Comparison of ENCODE assay signal across 10 cellular contexts in the genomic region with DNA sequence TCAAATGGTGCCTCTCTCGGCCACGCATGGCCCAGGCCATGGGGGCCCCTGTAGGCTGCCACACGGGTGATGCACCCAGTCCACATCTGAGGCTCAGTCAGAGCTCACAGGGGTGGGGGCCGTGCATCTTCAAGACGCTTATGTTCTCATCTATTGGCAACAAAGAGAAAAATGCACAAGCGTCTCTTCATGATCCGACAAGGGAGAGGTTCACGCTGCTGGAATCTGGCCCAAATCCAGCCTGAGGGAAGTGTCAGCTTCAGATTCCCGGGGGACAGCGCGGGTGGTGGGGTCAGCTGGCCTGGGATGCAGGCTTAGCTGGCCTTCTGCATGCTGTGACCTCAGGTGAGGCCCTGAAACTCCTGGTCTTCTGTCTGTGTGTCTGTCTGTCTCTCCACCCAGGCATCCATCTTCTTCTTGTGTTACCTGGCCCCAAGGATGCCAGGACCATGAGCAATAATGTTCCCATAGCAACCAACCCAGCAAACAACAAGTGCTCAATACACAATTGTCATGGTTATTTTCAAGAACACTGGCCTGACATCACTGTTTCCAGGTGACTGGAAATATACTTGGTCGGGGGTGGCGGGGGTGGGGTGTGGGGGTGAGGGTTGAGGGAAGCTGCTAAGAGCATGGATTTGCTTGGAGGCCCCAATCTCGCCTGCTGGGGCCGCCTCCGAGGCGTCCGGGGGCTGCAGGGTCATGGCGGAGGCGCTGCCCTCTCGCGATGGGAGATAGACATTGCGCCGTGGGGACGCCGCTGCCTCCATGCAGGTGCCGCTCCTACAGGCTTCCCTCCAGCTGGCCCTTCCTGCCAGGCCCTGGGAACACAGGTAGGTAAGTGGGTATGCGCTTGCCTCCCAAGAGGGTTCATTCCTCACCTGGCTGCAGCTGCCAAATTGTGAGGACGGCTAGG. TPM values are rescaled to one million over a fixed set of nuclear protein-coding genes. Genes with fewer than 3 reads are reported as not detected.
DNase-seq lines count a peak whose midpoint lies in the region; FAIRE-seq and TF ChIP-seq lines count a peak whose summit lies in the region.
"Had no signal": no experiment of that assay in that cellular context is flagged by ENCODE, and none has a peak within 500 bp of the region (broad histone marks: within the 10 kb centered on the region; RNA-seq: fewer than 3 reads in every experiment).

No MANE protein-coding gene starts in this region.

- DNase-seq in amniotic epithelial cell (ENCODE audit: low read depth) = peak; percentile 29
- DNase-seq in keratinocyte (ENCODE audit: low read depth, low spot score) = peak; percentile 81
- no peak for DNase-seq in NCI-H446 (lab: John Stamatoyannopoulos, UW)
- no peak for DNase-seq in coronary artery (ENCODE audit: low spot score)
- DNase-seq in AG08395 (ENCODE audit: low spot score) = no peak
- DNase-seq in NCI-H510A (lab: John Stamatoyannopoulos, UW) = no peak
- DNase-seq: midbrain had no signal

- peaks cover 16 to 94% (median 84%) of the 10 kb centered on the region in 10 experiments; a peak in 19 of 20 replicates for H3K4me1 ChIP-seq in BLaER1 treated with 17β-estradiol and CSF1 and Interleukin-3, amounts not matched to agents 10 nM and 100 nM
- peaks cover 11% of the 10 kb centered on the region for H3K4me1 ChIP-seq in keratinocyte (ENCODE audit: control insufficient read depth, extremely low read depth, insufficient read depth, low read length)

- H3K36me3 ChIP-seq in BLaER1 treated with 17β-estradiol and CSF1 and Interleukin-3, amounts not matched to agents 10 nM and 100 nM = no peaks in the 10 kb centered on the region
- no peaks in the 10 kb centered on the region for H3K36me3 ChIP-seq in keratinocyte (ENCODE audit: control insufficient read depth in 2 of 2, extremely low read depth in 1 of 2, insufficient read depth in 2 of 2, low read length in 2 of 2)

- peak overlapping the region; percentile 70 for H2AFZ ChIP-seq in keratinocyte (ENCODE audit: control insufficient read depth, low read length)

- H3K27ac ChIP-seq in BLaER1 treated with 17β-estradiol and CSF1 and Interleukin-3, amounts not matched to agents 10 nM and 100 nM = no peak overlapping the region
- H3K27ac ChIP-seq in keratinocyte (ENCODE audit: control insufficient read depth, insufficient read depth, low read length) (no peak overlapping the region), coronary artery (no peak overlapping the region)
- H3K27ac ChIP-seq: HL-60 had no signal

- dilution Hi-C loops in keratinocyte (cut with MboI; ENCODE audit: extremely low pct_ligation_motif_present, low sequenced_read_pairs) = no loop called here

- H4K20me1 ChIP-seq in BLaER1 treated with 17β-estradiol and CSF1 and Interleukin-3, amounts not matched to agents 10 nM and 100 nM = peaks cover 0 to 38% (median 0%) of the 10 kb centered on the region in 11 experiments; a peak in 5 of 22 replicates
- H4K20me1 ChIP-seq in keratinocyte (ENCODE audit: control insufficient read depth, extremely low read depth, insufficient read depth, low read length) = no peaks in the 10 kb centered on the region

- H3K4me3 ChIP-seq in BLaER1 treated with 17β-estradiol and CSF1 and Interleukin-3, amounts not matched to agents 10 nM and 100 nM = no peak overlapping the region
- H3K4me3 ChIP-seq in GM12875 (ENCODE audit: low read depth, low read length) = no peak overlapping the region
- H3K4me3 ChIP-seq in keratinocyte (ENCODE audit: control insufficient read depth in 2 of 3, extremely low read depth in 1 of 3, insufficient read depth in 2 of 3, low read depth in 1 of 3, low read length in 3 of 3) = peak overlapping the region in 1 of 3 experiments; percentile 27
- H3K4me3 ChIP-seq in coronary artery = no peak overlapping the region

- no peaks in the 10 kb centered on the region for H3K79me2 ChIP-seq in keratinocyte (ENCODE audit: control insufficient read depth, insufficient read depth, low read length)

- H3K4me2 ChIP-seq in BLaER1 treated with 17β-estradiol and CSF1 and Interleukin-3, amounts not matched to agents 10 nM and 100 nM = peak overlapping the region in 8 of 11 experiments; percentile 66 to 88 (median 76); a peak in 14 of 22 replicates
- H3K4me2 ChIP-seq in keratinocyte (ENCODE audit: control insufficient read depth, extremely low read depth, insufficient read depth, low read depth, low read length) = peak overlapping the region; percentile 22

- H3K9me1 ChIP-seq in keratinocyte (ENCODE audit: control insufficient read depth, extremely low read depth, insufficient read depth, low read length) = no peaks in the 10 kb centered on the region

- peak; percentile 83 for FAIRE-seq in keratinocyte (lab: Jason Lieb, UNC)

- H3K9ac ChIP-seq in BLaER1 treated with 17β-estradiol and CSF1 and Interleukin-3, amounts not matched to agents 10 nM and 100 nM = peak overlapping the region in 1 of 11 experiments; percentile 35; a peak in 1 of 22 replicates
- H3K9ac ChIP-seq in keratinocyte (ENCODE audit: control insufficient read depth, extremely low read depth, insufficient read depth, low read length) = peak overlapping the region; percentile 46

- peaks cover 0 to 63% (median 27%) of the 10 kb centered on the region in 11 experiments; a peak in 17 of 22 replicates for H3K27me3 ChIP-seq in BLaER1 treated with 17β-estradiol and CSF1 and Interleukin-3, amounts not matched to agents 10 nM and 100 nM
- H3K27me3 ChIP-seq in keratinocyte (ENCODE audit: control insufficient read depth, extremely low read depth, insufficient read depth, low read length) = peaks cover 13% of the 10 kb centered on the region

- no peaks in the 10 kb centered on the region for H3K9me3 ChIP-seq in BLaER1 treated with 17β-estradiol and CSF1 and Interleukin-3, amounts not matched to agents 10 nM and 100 nM (replicated peaks in 1 of 11)
- peaks cover 3% of the 10 kb centered on the region for H3K9me3 ChIP-seq in keratinocyte (ENCODE audit: control insufficient read depth, low read depth, low read length)

- TF ChIP-seq CTCF in GM12875 (IDR thresholded peaks at IDR 0.05; ENCODE audit: borderline replicate concordance, insufficient read depth, low read depth, low read length) (0 out of 2 replicates have a peak, but pooled peaks have one; percentile 8), keratinocyte (optimal IDR thresholded peaks at IDR 0.05 in 1 of 3, IDR thresholded peaks at IDR 0.05 in 1 of 3, conservative IDR thresholded peaks at IDR 0.05 in 1 of 3; ENCODE audit: extremely low read depth in 1 of 3, insufficient read depth in 2 of 3, low read length in 3 of 3) (peak in 1 of 3 experiments; percentile 19), coronary artery (IDR thresholded peaks at IDR 0.05) (no peak)

RNA-seq across cellular contexts. Expression of a gene that starts 48.3 kb away (rescaled TPM):
- 0.94 to 3.0 TPM (median 1.1 TPM) in 3 replicates for polyA plus RNA-seq in keratinocyte
- 3.8 TPM for polyA plus RNA-seq in keratinocyte (2011; ENCODE audit: low read depth)
- polyA plus RNA-seq in keratinocyte (2011; cell fraction: cytosol; rRNA removed) = 1.1 and 2.0 TPM in 2 replicates
- polyA plus RNA-seq in keratinocyte (2011; cell fraction: nucleus; rRNA removed) = 1.5 and 3.6 TPM in 2 replicates
- 1.3 and 9.7 TPM in 2 replicates for polyA plus RNA-seq in keratinocyte (2012; ENCODE audit: low replicate concordance)
- 0.80 to 5.3 TPM (median 3.7 TPM) in 3 replicates for polyA minus RNA-seq in keratinocyte
- polyA minus RNA-seq in keratinocyte (2011; cell fraction: cytosol; rRNA and poly(A)+ RNA removed) = 1.7 TPM
- 1.6 and 4.2 TPM in 2 replicates for polyA minus RNA-seq in keratinocyte (2011; cell fraction: nucleus; rRNA and poly(A)+ RNA removed)

Comparison
In these comparisons a context has a peak if more than half of its experiments do, and no peak if none do; other contexts are left out.
1. DNase-seq: peak in amniotic epithelial cell (single experiment) and keratinocyte (single experiment); none in NCI-H446 (0 of 2), coronary artery (single experiment), AG08395 (single experiment) and NCI-H510A (single experiment).